ENCODE assay signal across 1 cellular context in the genomic region with DNA sequence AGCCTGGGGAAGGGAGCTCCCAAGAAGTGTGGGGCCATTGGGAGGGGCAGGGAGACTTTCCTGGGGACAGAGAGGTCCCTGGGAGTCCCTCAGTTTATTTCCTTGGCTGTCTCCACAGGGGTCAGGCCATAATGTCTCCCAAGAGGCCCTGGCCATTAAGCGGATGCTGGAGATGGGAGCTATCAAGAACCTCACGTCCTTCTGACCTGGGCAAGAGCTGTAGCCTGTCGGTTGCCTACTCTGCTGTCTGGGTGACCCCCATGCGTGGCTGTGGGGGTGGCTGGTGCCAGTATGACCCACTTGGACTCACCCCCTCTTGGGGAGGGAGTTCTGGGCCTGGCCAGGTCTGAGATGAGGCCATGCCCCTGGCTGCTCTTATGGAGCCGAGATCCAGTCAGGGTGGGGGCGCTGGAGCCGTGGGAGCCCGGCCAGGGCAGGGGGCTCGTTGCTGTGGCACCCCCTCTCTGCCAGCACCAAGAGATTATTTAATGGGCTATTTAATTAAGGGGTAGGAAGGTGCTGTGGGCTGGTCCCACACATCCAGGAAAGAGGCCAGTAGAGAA.
TF ChIP-seq lines count a peak whose summit lies in the region.

No MANE protein-coding gene starts in this region.

TF ChIP-seq in H1, 55 proteins besides CTCF, POLR2A, EP300 and RAD21 (continued from another document):
- TF ChIP-seq, protein P1, sequence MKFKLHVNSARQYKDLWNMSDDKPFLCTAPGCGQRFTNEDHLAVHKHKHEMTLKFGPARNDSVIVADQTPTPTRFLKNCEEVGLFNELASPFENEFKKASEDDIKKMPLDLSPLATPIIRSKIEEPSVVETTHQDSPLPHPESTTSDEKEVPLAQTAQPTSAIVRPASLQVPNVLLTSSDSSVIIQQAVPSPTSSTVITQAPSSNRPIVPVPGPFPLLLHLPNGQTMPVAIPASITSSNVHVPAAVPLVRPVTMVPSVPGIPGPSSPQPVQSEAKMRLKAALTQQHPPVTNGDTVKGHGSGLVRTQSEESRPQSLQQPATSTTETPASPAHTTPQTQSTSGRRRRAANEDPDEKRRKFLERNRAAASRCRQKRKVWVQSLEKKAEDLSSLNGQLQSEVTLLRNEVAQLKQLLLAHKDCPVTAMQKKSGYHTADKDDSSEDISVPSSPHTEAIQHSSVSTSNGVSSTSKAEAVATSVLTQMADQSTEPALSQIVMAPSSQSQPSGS (IDR thresholded peaks at IDR 0.05; ENCODE audit: low read length), result no peak
- TF ChIP-seq SIX5 (IDR thresholded peaks at IDR 0.05; ENCODE audit: low read depth, low read length), result no peak
- no peak for TF ChIP-seq POLR2AphosphoS5 (IDR thresholded peaks at IDR 0.05; ENCODE audit: low read depth, low read length)
- no peak for TF ChIP-seq CHD2 (IDR thresholded peaks at IDR 0.05; ENCODE audit: low read length)
TF ChIP-seq in H1: peak in this region for 0.
